ENCODE assay signal across 8 cellular contexts in genomic region chr7:112207106-112207592, GRCh38. TPM values are rescaled to one million over a fixed set of nuclear protein-coding genes. Genes with fewer than 3 reads are reported as not detected.
DNase-seq lines count a peak whose midpoint lies in the region; ATAC-seq and TF ChIP-seq lines count a peak whose summit lies in the region.

No MANE protein-coding gene starts in this region.

- H3K79me2 ChIP-seq in OCI-LY3 (ENCODE audit: low read length): peaks cover 19% of the 10 kb centered on the region

- intact Hi-C loops in activated CD4-positive, alpha-beta T cell treated with anti-CD3 and anti-CD28 coated beads for 36 hours (cut with DNase I, micrococcal nuclease): loop anchor here (2.0 to 5.0 kb wide), 4 partner anchors 184 to 912 kb away; partner anchors contain the start of genes IMMP2L (in 1 of the 2) and SMIM30 (in 1 of the 2)
- intact Hi-C loops in natural killer cell (cut with micrococcal nuclease): loop anchor here (10.0 kb wide), 1 partner anchor 642 kb away; the partner anchor contains the start of gene IMMP2L

- POLR2A ChIA-PET in activated CD4-positive, alpha-beta T cell treated with anti-CD3 and anti-CD28 coated beads for 36 hours (lab: Charles Lee): interaction anchor here (4.7 kb wide), 1 partner anchor 243 kb away, joined by 23 read pairs; the partner anchor contains the start of gene IFRD1

- H3K36me3 Mint-ChIP-seq in activated CD4-positive, alpha-beta T cell treated with anti-CD3 and anti-CD28 coated beads for 36 hours (ENCODE audit: low read depth): peaks cover 3% of the 10 kb centered on the region
- no peaks in the 10 kb centered on the region for H3K36me3 Mint-ChIP-seq in natural killer cell

- DNase-seq in activated CD4-positive, alpha-beta T cell treated with anti-CD3 and anti-CD28 coated beads for 36 hours: no peak
- no peak for DNase-seq in activated CD4-positive, alpha-beta T cell treated with anti-CD3 and anti-CD28 coated beads for 1 hour
- no peak for DNase-seq in effector memory CD4-positive, alpha-beta T cell
- DNase-seq in natural killer cell: no peak
- no peak for DNase-seq in activated gamma-delta T cell treated with Interleukin-2 at 50 U/mL for 16 hours
- no peak for DNase-seq in cerebellum (ENCODE audit: low spot score)
- DNase-seq in DMS 273 (lab: John Stamatoyannopoulos, UW; ENCODE audit: unreplicated experiment): no peak

- H3K4me1 ChIP-seq in OCI-LY3 (ENCODE audit: low read length): peaks cover 20% of the 10 kb centered on the region
- H3K4me1 ChIP-seq in effector memory CD4-positive, alpha-beta T cell (ENCODE audit: control insufficient read depth, insufficient read depth, low read length, poor library complexity, severe bottlenecking): peaks cover 17% of the 10 kb centered on the region

- peak overlapping the region; percentile 69 for H3K4me2 ChIP-seq in OCI-LY3 (ENCODE audit: low read length)

- TF ChIP-seq CTCF in OCI-LY3 (IDR thresholded peaks at IDR 0.05; ENCODE audit: low read depth, low read length): no peak
- no peak for TF ChIP-seq CTCF in natural killer cell (IDR thresholded peaks at IDR 0.05)

- peak overlapping the region; percentile 95 for H3K4me3 ChIP-seq in OCI-LY3 (ENCODE audit: low read length)
- peak overlapping the region; percentile 90 for H3K4me3 ChIP-seq in effector memory CD4-positive, alpha-beta T cell (ENCODE audit: insufficient read depth, low read depth, low read length, poor library complexity, severe bottlenecking)

- peak overlapping the region; percentile 92 for H3K4me3 Mint-ChIP-seq in activated CD4-positive, alpha-beta T cell treated with anti-CD3 and anti-CD28 coated beads for 36 hours
- peak overlapping the region; percentile 99 for H3K4me3 Mint-ChIP-seq in natural killer cell

- peaks cover 18% of the 10 kb centered on the region for H3K27me3 ChIP-seq in OCI-LY3 (ENCODE audit: low read depth, low read length)
- peaks cover 5% of the 10 kb centered on the region for H3K27me3 ChIP-seq in effector memory CD4-positive, alpha-beta T cell (replicated peaks; ENCODE audit: control insufficient read depth, insufficient read depth, low read length, poor library complexity, severe bottlenecking)

- H3K9me3 Mint-ChIP-seq in activated CD4-positive, alpha-beta T cell treated with anti-CD3 and anti-CD28 coated beads for 36 hours (ENCODE audit: low read depth): no peaks in the 10 kb centered on the region
- no peaks in the 10 kb centered on the region for H3K9me3 Mint-ChIP-seq in natural killer cell

- H3K27ac ChIP-seq in OCI-LY3 (ENCODE audit: low read length): no peak overlapping the region
- H3K27ac ChIP-seq in effector memory CD4-positive, alpha-beta T cell (ENCODE audit: insufficient read depth, low read length, poor library complexity, severe bottlenecking): peak overlapping the region; percentile 66

- no peaks in the 10 kb centered on the region for H3K36me3 ChIP-seq in OCI-LY3 (replicated peaks; ENCODE audit: low read depth, low read length)
- no peaks in the 10 kb centered on the region for H3K36me3 ChIP-seq in effector memory CD4-positive, alpha-beta T cell (ENCODE audit: control insufficient read depth, insufficient read depth, low read length)

- no peaks in the 10 kb centered on the region for H3K9me3 ChIP-seq in OCI-LY3 (ENCODE audit: insufficient read depth, low read length)
- no peaks in the 10 kb centered on the region for H3K9me3 ChIP-seq in effector memory CD4-positive, alpha-beta T cell (ENCODE audit: control insufficient read depth, low read length)

- 0 out of 2 replicates have a peak, but pooled peaks cover 5% of the 10 kb centered on the region for H4K20me1 ChIP-seq in OCI-LY3 (ENCODE audit: insufficient read depth, low read length)

- H3K4me1 Mint-ChIP-seq in activated CD4-positive, alpha-beta T cell treated with anti-CD3 and anti-CD28 coated beads for 36 hours: peaks cover 36% of the 10 kb centered on the region
- H3K4me1 Mint-ChIP-seq in natural killer cell: peaks cover 41 to 44% of the 10 kb centered on the region in 2 donors

- H3K27me3 Mint-ChIP-seq in activated CD4-positive, alpha-beta T cell treated with anti-CD3 and anti-CD28 coated beads for 36 hours: peaks cover 23% of the 10 kb centered on the region
- peaks cover 22 to 31% of the 10 kb centered on the region in 2 donors for H3K27me3 Mint-ChIP-seq in natural killer cell (ENCODE audit: low read depth in 2 of 2)

- ATAC-seq in activated CD4-positive, alpha-beta T cell treated with anti-CD3 and anti-CD28 coated beads for 36 hours: no peak
- ATAC-seq in natural killer cell: no peak

- peak overlapping the region; percentile 85; the same call in 1 of the 2 replicates for H2AFZ ChIP-seq in OCI-LY3 (ENCODE audit: low read depth, low read length)

- CTCF ChIA-PET in activated CD4-positive, alpha-beta T cell treated with anti-CD3 and anti-CD28 coated beads for 36 hours (lab: Charles Lee): interaction anchor here (0.5 to 0.9 kb wide), 2 partner anchors 40 to 240 kb away, joined by 3 to 4 read pairs; no protein-coding TSS in a partner anchor

- peak overlapping the region; percentile 72 for H3K9ac ChIP-seq in OCI-LY3 (ENCODE audit: low read length)

- H3K27ac Mint-ChIP-seq in activated CD4-positive, alpha-beta T cell treated with anti-CD3 and anti-CD28 coated beads for 36 hours: peak overlapping the region; percentile 84
- H3K27ac Mint-ChIP-seq in natural killer cell: peak overlapping the region; percentile 93 to 99

RNA-seq across cellular contexts. Expression of gene ZNF277, which starts 0.7 kb away (rescaled TPM):
- total RNA-seq in activated CD4-positive, alpha-beta T cell treated with anti-CD3 and anti-CD28 coated beads for 36 hours: 10 to 100 TPM; 17.6 to 21.4 TPM
- total RNA-seq in natural killer cell: 10 to 100 TPM; 13.0 to 20.8 (median 16.7) TPM
- total RNA-seq in cerebellum: 38.2 TPM

RNA-seq across cellular contexts. Expression of gene DOCK4, which starts 0.9 kb away (rescaled TPM):
- under 1 TPM; 0.32 TPM for total RNA-seq in activated CD4-positive, alpha-beta T cell treated with anti-CD3 and anti-CD28 coated beads for 36 hours
- total RNA-seq in natural killer cell (1 to 10 TPM in 1 of 3 donors, under 1 TPM in 2; 0.61 to 2.4 (median 0.89) TPM), cerebellum (99.4 TPM)

Comparison
In these comparisons a context has a peak if more than half of its experiments do, and no peak if none do; other contexts are left out.
1. RNA of gene DOCK4, which starts 0.9 kb away (total RNA-seq): 99.4 TPM in cerebellum (single experiment); 0.61 to 2.4 TPM in natural killer cell and 0.32 TPM in activated CD4-positive, alpha-beta T cell treated with anti-CD3 and anti-CD28 coated beads for 36 hours; every median in the first group is over 10 times any median in the second.